8 cellular contexts compared by ENCODE assay signal in the genomic region with DNA sequence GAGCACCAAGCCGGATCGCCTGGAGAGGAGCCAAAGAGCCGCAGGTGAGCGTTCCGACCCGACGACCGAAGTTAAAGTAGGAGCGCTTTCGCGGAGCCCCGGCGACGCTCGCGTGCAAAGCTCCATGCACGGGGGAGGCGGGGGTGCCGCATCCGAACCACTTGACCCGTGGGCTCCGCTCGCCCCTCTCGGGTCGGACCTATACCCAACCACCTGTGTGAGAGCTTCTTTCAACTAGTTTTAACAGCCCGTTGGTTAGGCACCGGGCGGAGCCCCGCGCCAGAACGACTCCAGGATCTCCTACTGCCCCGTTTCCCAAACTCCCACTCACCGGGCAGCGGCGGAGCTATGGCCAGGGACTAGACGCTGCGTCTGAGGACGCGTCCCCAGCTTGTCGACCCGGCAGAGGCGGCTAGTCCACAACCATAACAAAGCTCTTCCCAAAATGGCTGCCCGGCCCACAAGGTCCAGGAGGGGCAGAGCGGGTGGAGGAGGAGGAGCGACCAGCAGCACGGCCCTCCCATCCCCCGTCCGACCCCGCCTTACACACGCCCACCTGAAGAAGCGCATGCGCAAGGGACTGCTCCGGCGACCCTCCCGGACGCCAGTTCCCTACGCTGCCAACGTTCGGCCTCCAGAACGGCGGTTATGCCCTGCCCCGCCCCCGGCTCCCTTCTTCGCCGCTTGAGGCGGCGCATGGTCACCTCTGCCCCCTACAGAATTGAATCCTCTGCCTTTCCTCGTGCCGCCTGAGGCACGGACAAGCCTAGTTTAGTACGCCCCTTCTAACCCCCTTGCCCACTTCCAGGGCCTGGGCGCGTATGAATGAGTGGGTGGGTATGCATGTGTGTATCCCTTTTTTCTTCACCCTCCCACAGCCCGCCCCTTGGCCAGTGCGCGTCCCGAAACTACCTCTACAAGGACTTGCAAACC.
DNase-seq lines count a peak whose midpoint lies in the region; ATAC-seq and TF ChIP-seq lines count a peak whose summit lies in the region.

A gene with protein sequence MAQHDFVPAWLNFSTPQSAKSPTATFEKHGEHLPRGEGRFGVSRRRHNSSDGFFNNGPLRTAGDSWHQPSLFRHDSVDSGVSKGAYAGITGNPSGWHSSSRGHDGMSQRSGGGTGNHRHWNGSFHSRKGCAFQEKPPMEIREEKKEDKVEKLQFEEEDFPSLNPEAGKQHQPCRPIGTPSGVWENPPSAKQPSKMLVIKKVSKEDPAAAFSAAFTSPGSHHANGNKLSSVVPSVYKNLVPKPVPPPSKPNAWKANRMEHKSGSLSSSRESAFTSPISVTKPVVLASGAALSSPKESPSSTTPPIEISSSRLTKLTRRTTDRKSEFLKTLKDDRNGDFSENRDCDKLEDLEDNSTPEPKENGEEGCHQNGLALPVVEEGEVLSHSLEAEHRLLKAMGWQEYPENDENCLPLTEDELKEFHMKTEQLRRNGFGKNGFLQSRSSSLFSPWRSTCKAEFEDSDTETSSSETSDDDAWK (minus strand): TSS at position 453 of the 933 bp plus-strand sequence. CDS start 27,446 bp downstream, outside the sequence.

- TF ChIP-seq CTCF in AG09309 (IDR thresholded peaks at IDR 0.05; ENCODE audit: control insufficient read depth, insufficient read depth, low read depth, low read length, missing control alignments), result no peak

- peak; percentile 90 for DNase-seq in AG09309 (ENCODE audit: low read depth)
- DNase-seq in NCI-H345 (lab: John Stamatoyannopoulos, UW), result peak; percentile 96
- DNase-seq in activated CD4-positive, CD25-positive, alpha-beta regulatory T cell (lab: John Stamatoyannopoulos, UW), result peak; percentile 90 to 94 (median 94)
- DNase-seq in central memory CD4-positive, alpha-beta T cell, result peak; percentile 97
- DNase-seq in islet precursor cell, result peak; percentile 99
- DNase-seq in stimulated activated CD4-positive, alpha-beta T cell treated with anti-CD3 and anti-CD28 coated beads, Interleukin-12 subunit alpha, Interleukin-12 subunit beta, amount 100 ng/mL, for 48 hours (ENCODE audit: low read depth in 2 of 3, low spot score in 1 of 3), result peak; percentile 96 to 98 (median 97)

- ATAC-seq in GM18909 (IDR thresholded peaks at IDR 0.05; ENCODE audit: poor library complexity, unreplicated experiment) (peak; percentile 60), HG03175 (IDR thresholded peaks at IDR 0.05; ENCODE audit: unreplicated experiment) (peak; percentile 58)

- H3K4me3 ChIP-seq in AG09309 (ENCODE audit: control insufficient read depth, low read depth, low read length), result peak within 1 kb of the TSS; percentile 99

Comparison
In these comparisons a context has a peak if more than half of its experiments do, and no peak if none do; other contexts are left out.
1. Peak in every context shown above with its lines: DNase-seq, ATAC-seq and H3K4me3 ChIP-seq.